ENCODE assay signal across 27 cellular contexts in the genomic region with DNA sequence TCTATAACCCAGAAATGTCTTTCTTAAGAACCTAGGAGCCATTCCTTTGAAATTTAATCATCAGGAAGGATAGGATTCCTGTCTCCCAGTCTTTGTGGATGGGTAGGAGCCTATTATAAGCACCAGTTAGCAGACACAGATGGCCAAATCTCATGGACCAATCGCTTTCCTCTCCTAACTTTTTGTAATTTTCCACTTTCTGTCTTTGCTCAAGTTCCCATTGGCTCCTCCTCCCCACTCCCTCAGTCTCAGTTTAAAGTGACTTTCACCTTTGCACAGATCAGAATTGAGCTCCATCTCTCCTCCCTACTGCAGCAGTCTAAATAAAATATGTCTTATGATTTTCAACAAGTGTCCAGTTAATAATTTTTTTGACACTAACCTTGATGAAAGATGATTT.
"Had no signal": no experiment of that assay in that cellular context is flagged by ENCODE, and none has a peak within 500 bp of the region (broad histone marks: within the 10 kb centered on the region; RNA-seq: fewer than 3 reads in every experiment).

No MANE protein-coding gene starts in this region.

- H3K36me3 ChIP-seq: lower lobe of right lung, ovary, prostate gland, suprapubic skin, thoracic aorta, tibial artery, upper lobe of right lung had no signal

- ATAC-seq: left ventricle myocardium superior; naive thymus-derived CD8-positive, alpha-beta T cell; right cardiac atrium; sciatic nerve; stimulated activated naive B cell treated with anti-CD40 and anti-IgM and Interleukin-4, amounts not matched to agents 10 μg/mL and 1 μg/mL and 100 μg/mL, for 72 hours; stimulated activated naive CD8-positive, alpha-beta T cell treated with anti-CD3 and anti-CD28 coated beads, Interleukin-15, Interleukin-2, amounts not matched to agents 100 U/mL and 50 U/mL, for 24 hours; upper lobe of right lung had no signal

- DNase-seq: islet precursor cell; left ventricle myocardium superior; lower lobe of right lung; mammary epithelial cell; mesenchymal stem cell; naive thymus-derived CD8-positive, alpha-beta T cell; nephron progenitor cell; ovary; posterior cingulate gyrus; retina; right cardiac atrium; stimulated activated CD4-positive, alpha-beta T cell treated with anti-CD3 and anti-CD28 coated beads, Interleukin-12 subunit alpha, Interleukin-12 subunit beta, amount 100 ng/mL, for 4 hours; stimulated activated CD4-positive, alpha-beta T cell treated with anti-CD3 and anti-CD28 coated beads, Interleukin-15, amount 100 ng/mL, for 24 hours; stimulated activated CD4-positive, alpha-beta T cell treated with anti-CD3 and anti-CD28 coated beads, Interleukin-2, amount 100 ng/mL, for 24 hours; stimulated activated CD4-positive, alpha-beta T cell treated with anti-CD3 and anti-CD28 coated beads, Interleukin-4, amount 100 ng/mL, for 1 hour; stimulated activated naive B cell treated with anti-CD40 and anti-IgM and Interleukin-4, amounts not matched to agents 10 μg/mL and 1 μg/mL and 100 μg/mL, for 72 hours; stimulated activated naive CD8-positive, alpha-beta T cell treated with anti-CD3 and anti-CD28 coated beads, Interleukin-15, Interleukin-2, amounts not matched to agents 100 U/mL and 50 U/mL, for 24 hours; tibial artery; trophoblast cell; upper lobe of right lung had no signal

- H3K4me3 Mint-ChIP-seq: naive thymus-derived CD8-positive, alpha-beta T cell; nephron progenitor cell; stimulated activated naive B cell treated with anti-CD40 and anti-IgM and Interleukin-4, amounts not matched to agents 10 μg/mL and 1 μg/mL and 100 μg/mL, for 72 hours had no signal

- H3K4me1 Mint-ChIP-seq: naive thymus-derived CD8-positive, alpha-beta T cell; stimulated activated naive B cell treated with anti-CD40 and anti-IgM and Interleukin-4, amounts not matched to agents 10 μg/mL and 1 μg/mL and 100 μg/mL, for 72 hours had no signal

- H3K36me3 Mint-ChIP-seq: naive thymus-derived CD8-positive, alpha-beta T cell; stimulated activated naive B cell treated with anti-CD40 and anti-IgM and Interleukin-4, amounts not matched to agents 10 μg/mL and 1 μg/mL and 100 μg/mL, for 72 hours had no signal

- H3K4me1 ChIP-seq: prostate gland, tibial artery had no signal

- H3K27ac Mint-ChIP-seq: naive thymus-derived CD8-positive, alpha-beta T cell; stimulated activated naive B cell treated with anti-CD40 and anti-IgM and Interleukin-4, amounts not matched to agents 10 μg/mL and 1 μg/mL and 100 μg/mL, for 72 hours had no signal

- H2AFZ ChIP-seq: hepatocyte had no signal

- H3K9me3 ChIP-seq: lower lobe of right lung, ovary, prostate gland, suprapubic skin, thoracic aorta, tibial artery, upper lobe of right lung had no signal

- FAIRE-seq: urothelium cell line had no signal

- H3K27me3 ChIP-seq: hepatocyte, ovary, suprapubic skin, tibial artery, upper lobe of right lung had no signal

- H3K4me3 ChIP-seq: hepatocyte, lower lobe of right lung, ovary, prostate gland, skin epidermis, suprapubic skin, thoracic aorta, tibial artery, upper lobe of right lung had no signal

- H3K79me2 ChIP-seq: hepatocyte had no signal

- H3K9me3 Mint-ChIP-seq: naive thymus-derived CD8-positive, alpha-beta T cell; nephron progenitor cell; stimulated activated naive B cell treated with anti-CD40 and anti-IgM and Interleukin-4, amounts not matched to agents 10 μg/mL and 1 μg/mL and 100 μg/mL, for 72 hours had no signal

- H3K4me2 ChIP-seq: hepatocyte had no signal

- H3K27ac ChIP-seq: hepatocyte, lower lobe of right lung, ovary, prostate gland, skin epidermis, suprapubic skin, thoracic aorta, tibial artery, upper lobe of right lung had no signal
